ENCODE assay signal across 1 cellular context in genomic region chr4:17138847-17139246, GRCh38.
TF ChIP-seq lines count a peak whose summit lies in the region.

No MANE protein-coding gene starts in this region.

TF ChIP-seq in IMR-90, 13 proteins besides CTCF, POLR2A, EP300 and RAD21:
- no peak for TF ChIP-seq USF2 (IDR thresholded peaks at IDR 0.05; ENCODE audit: low read depth, low read length)
- no peak for TF ChIP-seq CHD1 (IDR thresholded peaks at IDR 0.05; ENCODE audit: low read depth, low read length)
- TF ChIP-seq ELK1 (IDR thresholded peaks at IDR 0.05; ENCODE audit: borderline replicate concordance, low read depth, low read length): no peak
